Comparison of ENCODE assay signal across 9 cellular contexts in the genomic region with DNA sequence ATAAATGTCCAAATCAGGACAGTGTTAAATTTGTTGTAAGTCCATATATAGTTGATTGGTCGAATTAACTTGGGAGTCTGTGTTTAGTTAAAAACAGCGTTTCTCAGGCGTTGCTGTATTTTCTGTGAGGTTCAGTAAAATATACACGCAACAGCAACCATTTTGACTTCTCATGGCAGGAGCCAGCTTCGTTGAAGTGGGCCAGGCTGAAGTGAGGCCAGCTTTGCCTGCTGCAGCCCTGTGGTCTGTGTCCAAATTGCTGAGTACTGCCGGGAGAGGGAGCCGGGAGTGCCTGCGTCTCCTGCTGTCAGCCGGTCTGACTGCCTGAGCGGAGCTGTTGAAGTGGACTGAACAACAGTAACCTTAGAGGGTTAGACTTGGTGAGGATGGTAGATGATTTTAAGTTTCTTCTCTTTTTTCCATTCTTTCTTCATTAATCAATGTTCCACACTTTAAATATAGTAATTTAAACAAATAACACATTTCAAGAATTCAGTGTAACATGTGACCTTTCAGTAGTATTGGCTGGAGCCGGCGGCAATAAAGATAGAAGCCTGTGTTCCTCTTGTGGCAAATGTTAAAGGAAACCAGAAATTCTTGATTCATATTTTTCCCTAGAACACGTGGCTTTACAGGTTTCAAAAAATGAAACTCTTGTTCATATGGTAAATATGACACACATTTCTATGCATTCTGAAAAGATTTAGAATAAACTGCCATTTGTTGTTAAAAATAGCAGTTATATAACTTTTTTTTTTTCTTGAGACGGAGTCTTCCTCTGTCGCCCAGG. TPM values are rescaled to one million over a fixed set of nuclear protein-coding genes. Genes with fewer than 3 reads are reported as not detected.
DNase-seq lines count a peak whose midpoint lies in the region; ATAC-seq lines count a peak whose summit lies in the region.
"Had no signal": no experiment of that assay in that cellular context is flagged by ENCODE, and none has a peak within 500 bp of the region (broad histone marks: within the 10 kb centered on the region; RNA-seq: fewer than 3 reads in every experiment).

No MANE protein-coding gene starts in this region.

- no peak overlapping the region for H3K27ac ChIP-seq in aorta (ENCODE audit: low read depth in 1 of 2, low read length in 2 of 2)

- intact Hi-C loops in aorta (cut with DNase I) = loop anchor here in 1 of 2 donors (10.0 kb wide), 1 partner anchor 92 kb away; no protein-coding TSS in a partner anchor

- peaks cover 25% of the 10 kb centered on the region for H3K36me3 Mint-ChIP-seq in activated naive CD4-positive, alpha-beta T cell treated with anti-CD3 and anti-CD28 coated beads, Interleukin-2, amount 10 ng/mL, durations not matched to agents 7 days and 5 days

- no peaks in the 10 kb centered on the region for H3K9me3 ChIP-seq in aorta (ENCODE audit: control insufficient read depth, low read length)

- ATAC-seq in esophagus mucosa (peak; percentile 44), aorta (ENCODE audit: low FRiP score) (peak; percentile 89)

- H3K36me3 ChIP-seq in aorta (ENCODE audit: control insufficient read depth in 1 of 2, insufficient read depth in 2 of 2, low read length in 1 of 2) = no peaks in the 10 kb centered on the region

- H3K27ac Mint-ChIP-seq in activated naive CD4-positive, alpha-beta T cell treated with anti-CD3 and anti-CD28 coated beads, Interleukin-2, amount 10 ng/mL, durations not matched to agents 7 days and 5 days = no peak overlapping the region
- H3K27ac Mint-ChIP-seq: activated B cell treated with CpG ODN at 0.5 μM for 24 hours had no signal

- H3K4me3 Mint-ChIP-seq in activated naive CD4-positive, alpha-beta T cell treated with anti-CD3 and anti-CD28 coated beads, Interleukin-2, amount 10 ng/mL, durations not matched to agents 7 days and 5 days = no peak overlapping the region
- H3K4me3 Mint-ChIP-seq: activated B cell treated with CpG ODN at 0.5 μM for 24 hours had no signal

- no peaks in the 10 kb centered on the region for H3K9me3 Mint-ChIP-seq in activated naive CD4-positive, alpha-beta T cell treated with anti-CD3 and anti-CD28 coated beads, Interleukin-2, amount 10 ng/mL, durations not matched to agents 7 days and 5 days
- H3K9me3 Mint-ChIP-seq: activated B cell treated with CpG ODN at 0.5 μM for 24 hours had no signal

- DNase-seq in NCI-H1417 (lab: John Stamatoyannopoulos, UW) (peak; percentile 25 to 82 (median 62)), NCI-H1417 treated with DMSO at 0.1 percent for 48 hours (lab: John Stamatoyannopoulos, UW) (no peak), SK-MEL-5 (ENCODE audit: low read depth, low spot score) (peak; percentile 62), myocyte (ENCODE audit: low read depth) (peak; percentile 78), aorta (peak; percentile 88 to 89)
- no peak for DNase-seq in stimulated activated naive CD4-positive, alpha-beta T cell treated with Interleukin-2 at 50 U/mL for 16 hours (lab: John Stamatoyannopoulos, UW)
- DNase-seq in activated naive CD4-positive, alpha-beta T cell treated with anti-CD3 and anti-CD28 coated beads, Interleukin-2, amount 10 ng/mL, durations not matched to agents 7 days and 5 days = no peak
- DNase-seq: activated B cell treated with CpG ODN at 0.5 μM for 24 hours had no signal

- WGBS in aorta, 2 donors = 4 to 9% methylated on average over 15 of the region's 15 CpGs

- no peaks in the 10 kb centered on the region for H3K4me1 ChIP-seq in aorta (ENCODE audit: control insufficient read depth in 1 of 2, insufficient read depth in 2 of 2, low read length in 2 of 2)

- CTCF ChIA-PET in activated naive CD4-positive, alpha-beta T cell treated with anti-CD3 and anti-CD28 coated beads, Interleukin-2, amount 10 ng/mL, durations not matched to agents 7 days and 5 days (lab: Charles Lee) = interaction anchor here (1.0 kb wide), 2 partner anchors 13 kb away, joined by 3 read pairs; no protein-coding TSS in a partner anchor

- in situ Hi-C loops in SK-MEL-5 (cut with HindIII; ENCODE audit: low pct_unique_long_range_greater_than_20kb, low sequenced_read_pairs) = no loop called here

- H3K27me3 Mint-ChIP-seq in activated naive CD4-positive, alpha-beta T cell treated with anti-CD3 and anti-CD28 coated beads, Interleukin-2, amount 10 ng/mL, durations not matched to agents 7 days and 5 days = no peaks in the 10 kb centered on the region
- H3K27me3 Mint-ChIP-seq: activated B cell treated with CpG ODN at 0.5 μM for 24 hours had no signal

- H3K4me1 Mint-ChIP-seq in activated naive CD4-positive, alpha-beta T cell treated with anti-CD3 and anti-CD28 coated beads, Interleukin-2, amount 10 ng/mL, durations not matched to agents 7 days and 5 days = peaks cover 43% of the 10 kb centered on the region

- no peaks in the 10 kb centered on the region for H3K27me3 ChIP-seq in aorta (ENCODE audit: control insufficient read depth in 1 of 2, insufficient read depth in 2 of 2, low read length in 1 of 2)

- no peak overlapping the region for H3K4me3 ChIP-seq in aorta (ENCODE audit: low read length in 2 of 2)

RNA-seq across cellular contexts. Expression of gene ZNF750, which starts 37.0 kb away (rescaled TPM):
- not detected in 2 replicates for total RNA-seq in SK-MEL-5 (2014; rRNA removed; shearing (Covaris generic))
- not detected in 2 replicates for polyA plus RNA-seq in SK-MEL-5 (2015; cell fraction: cytosol; rRNA removed)
- not detected in 2 replicates for polyA plus RNA-seq in SK-MEL-5 (2015; cell fraction: nucleus; rRNA removed)
- total RNA-seq in esophagus mucosa = 133 TPM
- not detected in 2 replicates for total RNA-seq in myocyte
- 0.16 TPM for polyA plus RNA-seq in myocyte (2012)
- total RNA-seq in aorta = under 1 TPM in 1 of 2 donors, not detected in 1; 0.21 TPM
- polyA plus RNA-seq in aorta = under 1 TPM in 1 of 2 donors, not detected in 1; 0.10 TPM
- total RNA-seq: activated B cell treated with CpG ODN at 0.5 μM for 24 hours had no signal

Comparison
In these comparisons a context has a peak if more than half of its experiments do, and no peak if none do; other contexts are left out.
1. DNase-seq: peak in NCI-H1417 (3 of 3), SK-MEL-5 (single experiment), myocyte (single experiment) and aorta (2 of 2); none in NCI-H1417 treated with DMSO at 0.1 percent for 48 hours (single experiment), stimulated activated naive CD4-positive, alpha-beta T cell treated with Interleukin-2 at 50 U/mL for 16 hours (single experiment) and activated naive CD4-positive, alpha-beta T cell treated with anti-CD3 and anti-CD28 coated beads, Interleukin-2, amount 10 ng/mL, durations not matched to agents 7 days and 5 days (single experiment).
2. RNA of gene ZNF750, which starts 37.0 kb away (total RNA-seq): 133 TPM in esophagus mucosa (single experiment); 0.21 TPM in aorta, not detected in SK-MEL-5 and not detected in myocyte; every median in the first group is over 100 times any median in the second.